Comparison of ENCODE assay signal across 17 cellular contexts in the genomic region with DNA sequence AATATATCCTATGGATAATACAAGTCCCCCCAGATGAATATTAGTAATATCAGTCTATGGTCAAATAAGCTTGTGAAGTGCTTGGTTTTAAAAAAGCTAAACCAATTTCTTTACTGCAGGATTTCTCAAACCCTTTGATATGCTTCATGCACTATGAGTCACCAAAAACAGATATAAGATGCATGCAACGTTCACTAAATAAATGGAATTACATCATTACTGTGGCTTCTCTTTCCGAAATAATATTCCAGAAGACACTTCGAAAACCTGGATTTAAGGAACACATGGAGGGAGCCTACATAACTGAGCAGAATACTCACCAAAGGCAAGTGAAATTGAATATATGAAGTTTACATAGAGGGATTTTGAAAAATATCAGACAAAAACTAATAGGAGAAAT.
DNase-seq lines count a peak whose midpoint lies in the region; ATAC-seq and TF ChIP-seq lines count a peak whose summit lies in the region.
"Had no signal": no experiment of that assay in that cellular context is flagged by ENCODE, and none has a peak within 500 bp of the region (broad histone marks: within the 10 kb centered on the region; RNA-seq: fewer than 3 reads in every experiment).

No MANE protein-coding gene starts in this region.

- H3K4me1 ChIP-seq in SK-N-SH (ENCODE audit: control insufficient read depth in 1 of 2, insufficient read depth in 2 of 2, low read depth in 1 of 2, low read length in 1 of 2) (no peaks in the 10 kb centered on the region; a peak in 1 of 4 replicates), fibroblast of lung (ENCODE audit: control insufficient read depth, extremely low read depth, insufficient read depth, low read length) (peaks cover 2% of the 10 kb centered on the region)
- H3K4me1 ChIP-seq: HAP-1, spleen had no signal

- H3K27ac ChIP-seq in SK-N-SH (ENCODE audit: low read depth in 2 of 2, low read length in 1 of 2) (no peak overlapping the region), fibroblast of lung (ENCODE audit: insufficient read depth, low read length) (no peak overlapping the region)
- H3K27ac ChIP-seq: spleen, thoracic aorta had no signal

- no peaks in the 10 kb centered on the region for H3K9me3 ChIP-seq in SK-N-SH
- H3K9me3 ChIP-seq in fibroblast of lung (ENCODE audit: control insufficient read depth, insufficient read depth, low read depth, low read length) = no peaks in the 10 kb centered on the region
- H3K9me3 ChIP-seq: HAP-1, thoracic aorta had no signal

- H3K9ac ChIP-seq in SK-N-SH (no peak overlapping the region), fibroblast of lung (ENCODE audit: insufficient read depth, low read length) (no peak overlapping the region)

- no peaks in the 10 kb centered on the region for H3K79me2 ChIP-seq in SK-N-SH (ENCODE audit: insufficient read depth)
- H3K79me2 ChIP-seq in fibroblast of lung (ENCODE audit: control insufficient read depth, insufficient read depth, low read length) = no peaks in the 10 kb centered on the region

- no peaks in the 10 kb centered on the region for H4K20me1 ChIP-seq in SK-N-SH (ENCODE audit: insufficient read depth)
- no peaks in the 10 kb centered on the region for H4K20me1 ChIP-seq in fibroblast of lung (ENCODE audit: control insufficient read depth, extremely low read depth, insufficient read depth, low read length)

- H3F3A ChIP-seq in SK-N-SH (replicated peaks; ENCODE audit: insufficient read depth) = no peaks in the 10 kb centered on the region

- H3K4me2 ChIP-seq in SK-N-SH (no peak overlapping the region), fibroblast of lung (ENCODE audit: extremely low read depth, insufficient read depth, low read length) (no peak overlapping the region)

- 24% methylated on average over 3 of the region's 3 CpGs for WGBS in SK-N-SH (ENCODE audit: low lambda C conversion rate)

- peak in 1 of 2 experiments; percentile 54; a peak in 1 of 4 replicates for TF ChIP-seq EP300 in SK-N-SH (IDR thresholded peaks at IDR 0.05; ENCODE audit: borderline replicate concordance in 1 of 2, low read depth in 1 of 2, low read length in 1 of 2)

- DNase-seq in GM03348 (ENCODE audit: low spot score) (peak; percentile 31), SK-N-SH (no peak), fibroblast of lung (ENCODE audit: low read depth in 2 of 2) (peak; percentile 70 to 77), non-pigmented ciliary epithelial cell (ENCODE audit: low read depth) (peak; percentile 57), SIG-M5 (lab: John Stamatoyannopoulos, UW) (no peak), D341Med (ENCODE audit: low spot score) (no peak)
- DNase-seq in activated CD4-positive, alpha-beta T cell treated with anti-CD3 and anti-CD28 coated beads, Interleukin-2, amount 50 U/mL, for 1 hour = no peak
- DNase-seq: activated CD4-positive, alpha-beta T cell treated with anti-CD3 and anti-CD28 coated beads, Interleukin-2, amount 50 U/mL, for 4 hours; DMS 273 treated with DMSO at 0.1 percent for 48 hours; effector CD8-positive, alpha-beta T cell; Karpas-422; NCI-H1436; spleen had no signal

- H3K27me3 ChIP-seq in SK-N-SH (ENCODE audit: insufficient read depth) = no peaks in the 10 kb centered on the region
- H3K27me3 ChIP-seq in fibroblast of lung (ENCODE audit: control insufficient read depth, insufficient read depth, low read length) = no peaks in the 10 kb centered on the region

- H2AFZ ChIP-seq in SK-N-SH (ENCODE audit: low read depth) (peak overlapping the region; percentile 36; the same call in 1 of the 2 replicates), fibroblast of lung (ENCODE audit: low read length) (no peak overlapping the region)

- CTCF ChIA-PET in SK-N-SH (lab: Yijun Ruan, JAX) = interaction anchor here (1.0 kb wide), 1 partner anchor 8 kb away, joined by 3 read pairs; no protein-coding TSS in a partner anchor

- H3K36me3 ChIP-seq in SK-N-SH (replicated peaks in 1 of 2; ENCODE audit: control insufficient read depth in 1 of 2, insufficient read depth in 2 of 2, low read length in 1 of 2) = no peaks in the 10 kb centered on the region
- no peaks in the 10 kb centered on the region for H3K36me3 ChIP-seq in fibroblast of lung (ENCODE audit: control insufficient read depth, insufficient read depth, low read length)
- H3K36me3 ChIP-seq: HAP-1, spleen, thoracic aorta had no signal

- ATAC-seq in HG03135 (IDR thresholded peaks at IDR 0.05; ENCODE audit: unreplicated experiment) = no peak
- ATAC-seq: activated naive CD4-positive, alpha-beta T cell treated with anti-CD3 and anti-CD28 coated beads, Interleukin-2, amount 50 U/mL, for 72 hours had no signal

- no peak overlapping the region for H3K4me3 ChIP-seq in SK-N-SH (ENCODE audit: low read depth in 2 of 2, low read length in 1 of 2)
- no peak overlapping the region for H3K4me3 ChIP-seq in fibroblast of lung (replicated peaks in 1 of 4; ENCODE audit: control extremely low read depth in 1 of 4, insufficient read depth in 1 of 4, low read depth in 3 of 4, low read length in 4 of 4)
- H3K4me3 ChIP-seq: HAP-1, spleen, thoracic aorta had no signal

- POLR2A ChIA-PET in SK-N-SH (lab: Yijun Ruan, JAX) = no interaction called here

- TF ChIP-seq RAD21 in SK-N-SH (IDR thresholded peaks at IDR 0.05; ENCODE audit: low read length) = no peak

- H3K9me2 ChIP-seq in SK-N-SH = no peaks in the 10 kb centered on the region

- TF ChIP-seq CTCF in SK-N-SH (IDR thresholded peaks at IDR 0.05) (no peak), fibroblast of lung (conservative IDR thresholded peaks at IDR 0.05 in 1 of 2, IDR thresholded peaks at IDR 0.05 in 1 of 2; ENCODE audit: low read depth in 1 of 2, low read length in 2 of 2) (no peak)

TF ChIP-seq in SK-N-SH, 30 proteins besides CTCF, POLR2A, EP300 and RAD21 (continues in another document):
- TF ChIP-seq FOXM1 (IDR thresholded peaks at IDR 0.05; ENCODE audit: low read depth) = no peak
- TF ChIP-seq, protein P1, sequence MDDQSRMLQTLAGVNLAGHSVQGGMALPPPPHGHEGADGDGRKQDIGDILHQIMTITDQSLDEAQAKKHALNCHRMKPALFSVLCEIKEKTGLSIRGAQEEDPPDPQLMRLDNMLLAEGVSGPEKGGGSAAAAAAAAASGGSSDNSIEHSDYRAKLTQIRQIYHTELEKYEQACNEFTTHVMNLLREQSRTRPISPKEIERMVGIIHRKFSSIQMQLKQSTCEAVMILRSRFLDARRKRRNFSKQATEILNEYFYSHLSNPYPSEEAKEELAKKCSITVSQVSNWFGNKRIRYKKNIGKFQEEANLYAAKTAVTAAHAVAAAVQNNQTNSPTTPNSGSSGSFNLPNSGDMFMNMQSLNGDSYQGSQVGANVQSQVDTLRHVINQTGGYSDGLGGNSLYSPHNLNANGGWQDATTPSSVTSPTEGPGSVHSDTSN (IDR thresholded peaks at IDR 0.05) = peak; percentile 35; the same call in 1 of the 2 replicates
- peak; percentile 80 for TF ChIP-seq FOSL2 (IDR thresholded peaks at IDR 0.05; ENCODE audit: borderline replicate concordance, low read depth)
- TF ChIP-seq, protein P2, sequence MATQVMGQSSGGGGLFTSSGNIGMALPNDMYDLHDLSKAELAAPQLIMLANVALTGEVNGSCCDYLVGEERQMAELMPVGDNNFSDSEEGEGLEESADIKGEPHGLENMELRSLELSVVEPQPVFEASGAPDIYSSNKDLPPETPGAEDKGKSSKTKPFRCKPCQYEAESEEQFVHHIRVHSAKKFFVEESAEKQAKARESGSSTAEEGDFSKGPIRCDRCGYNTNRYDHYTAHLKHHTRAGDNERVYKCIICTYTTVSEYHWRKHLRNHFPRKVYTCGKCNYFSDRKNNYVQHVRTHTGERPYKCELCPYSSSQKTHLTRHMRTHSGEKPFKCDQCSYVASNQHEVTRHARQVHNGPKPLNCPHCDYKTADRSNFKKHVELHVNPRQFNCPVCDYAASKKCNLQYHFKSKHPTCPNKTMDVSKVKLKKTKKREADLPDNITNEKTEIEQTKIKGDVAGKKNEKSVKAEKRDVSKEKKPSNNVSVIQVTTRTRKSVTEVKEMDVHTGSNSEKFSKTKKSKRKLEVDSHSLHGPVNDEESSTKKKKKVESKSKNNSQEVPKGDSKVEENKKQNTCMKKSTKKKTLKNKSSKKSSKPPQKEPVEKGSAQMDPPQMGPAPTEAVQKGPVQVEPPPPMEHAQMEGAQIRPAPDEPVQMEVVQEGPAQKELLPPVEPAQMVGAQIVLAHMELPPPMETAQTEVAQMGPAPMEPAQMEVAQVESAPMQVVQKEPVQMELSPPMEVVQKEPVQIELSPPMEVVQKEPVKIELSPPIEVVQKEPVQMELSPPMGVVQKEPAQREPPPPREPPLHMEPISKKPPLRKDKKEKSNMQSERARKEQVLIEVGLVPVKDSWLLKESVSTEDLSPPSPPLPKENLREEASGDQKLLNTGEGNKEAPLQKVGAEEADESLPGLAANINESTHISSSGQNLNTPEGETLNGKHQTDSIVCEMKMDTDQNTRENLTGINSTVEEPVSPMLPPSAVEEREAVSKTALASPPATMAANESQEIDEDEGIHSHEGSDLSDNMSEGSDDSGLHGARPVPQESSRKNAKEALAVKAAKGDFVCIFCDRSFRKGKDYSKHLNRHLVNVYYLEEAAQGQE (IDR thresholded peaks at IDR 0.05; ENCODE audit: low read depth, low read length) = no peak
- no peak for TF ChIP-seq NRF1 (IDR thresholded peaks at IDR 0.05; ENCODE audit: low read depth, low read length)
- TF ChIP-seq IRF3 (IDR thresholded peaks at IDR 0.05; ENCODE audit: low read depth, low read length) = no peak
- TF ChIP-seq GATA2 (CRISPR knock-in tag; IDR thresholded peaks at IDR 0.05) = no peak
- no peak for TF ChIP-seq POLR2AphosphoS5 (IDR thresholded peaks at IDR 0.05; ENCODE audit: low read depth, low read length)
- no peak for TF ChIP-seq MXI1 (IDR thresholded peaks at IDR 0.05; ENCODE audit: low read depth, low read length)
- peak; percentile 40; the same call in 1 of the 2 replicates for TF ChIP-seq MAX (IDR thresholded peaks at IDR 0.05; ENCODE audit: low read depth)
- TF ChIP-seq JUND (IDR thresholded peaks at IDR 0.05) = peak; percentile 85
- 0 out of 2 replicates have a peak, but pooled peaks have one; percentile 37 for TF ChIP-seq MEF2A (IDR thresholded peaks at IDR 0.05; ENCODE audit: borderline replicate concordance, low read depth)

Comparison
In these comparisons a context has a peak if more than half of its experiments do, and no peak if none do; other contexts are left out.
1. DNase-seq: peak in GM03348 (single experiment), fibroblast of lung (2 of 2) and non-pigmented ciliary epithelial cell (single experiment); none in SK-N-SH (single experiment), SIG-M5 (single experiment), activated CD4-positive, alpha-beta T cell treated with anti-CD3 and anti-CD28 coated beads, Interleukin-2, amount 50 U/mL, for 1 hour (single experiment) and D341Med (single experiment).